ENCODE assay signal across 14 cellular contexts in genomic region chr2:172047486-172048194, GRCh38. TPM values are rescaled to one million over a fixed set of nuclear protein-coding genes. Genes with fewer than 3 reads are reported as not detected.
DNase-seq lines count a peak whose midpoint lies in the region; TF ChIP-seq lines count a peak whose summit lies in the region.
"Had no signal": no experiment of that assay in that cellular context is flagged by ENCODE, and none has a peak within 500 bp of the region (broad histone marks: within the 10 kb centered on the region; RNA-seq: fewer than 3 reads in every experiment).

No MANE protein-coding gene starts in this region.

- H4K20me1 ChIP-seq in H9 (ENCODE audit: control insufficient read depth, insufficient read depth, insufficient read length), result no peaks in the 10 kb centered on the region

- no peak for DNase-seq in H9
- peak; percentile 13 for DNase-seq in dedifferentiated amniotic fluid mesenchymal stem cell (ENCODE audit: extremely low spot score)
- peak; percentile 1 for DNase-seq in superior temporal gyrus (ENCODE audit: extremely low spot score)
- no peak for DNase-seq in ureter (ENCODE audit: low spot score)
- no peak for DNase-seq in chondrocyte (ENCODE audit: low spot score)
- DNase-seq: BE2C; GF-D8; NCI-H1105; NCI-H2081; NCI-H2171; NCI-H345; NCI-H524; NK-92 treated with Interleukin-12 subunit alpha and Interleukin-12 subunit beta, amount 100 ng/mL, for 24 hours had no signal

- H3K9me3 ChIP-seq in H9 (ENCODE audit: control insufficient read depth, low read depth, low read length), result no peaks in the 10 kb centered on the region
- H3K9me3 ChIP-seq: BE2C, HAP-1 had no signal

- H4K5ac ChIP-seq in H9 (ENCODE audit: insufficient read length, low read depth, low read length), result no peak overlapping the region

- no CpG with 5 or more reads among the region's 7 CpGs for WGBS in H9 (ENCODE audit: extremely low coverage, insufficient read length, low lambda C conversion rate)

- no peak overlapping the region for H3K14ac ChIP-seq in H9 (ENCODE audit: insufficient read depth, low read length)

- H3K23ac ChIP-seq in H9 (ENCODE audit: insufficient read length, low read depth, low read length), result no peak overlapping the region

- H3K27ac ChIP-seq in H9 (ENCODE audit: insufficient read length, low read depth, low read length), result no peak overlapping the region

- H2BK12ac ChIP-seq in H9 (ENCODE audit: insufficient read length, low read depth, low read length), result no peak overlapping the region

- H4K91ac ChIP-seq in H9 (ENCODE audit: insufficient read length, low read depth, low read length), result no peak overlapping the region

- no peaks in the 10 kb centered on the region for H3K23me2 ChIP-seq in H9 (ENCODE audit: insufficient read length, low read depth, low read length, poor library complexity, severe bottlenecking)

- H3K27me3 ChIP-seq in H9 (ENCODE audit: insufficient read depth, low read length), result no peaks in the 10 kb centered on the region
- H3K27me3 ChIP-seq: BE2C had no signal

- no peaks in the 10 kb centered on the region for H3K79me1 ChIP-seq in H9 (ENCODE audit: insufficient read depth, low read depth, low read length, poor library complexity, severe bottlenecking)

- H3K4me1 Mint-ChIP-seq in H9 (no peaks in the 10 kb centered on the region), chondrocyte (ENCODE audit: low read depth) (peaks cover 32% of the 10 kb centered on the region)

- H2AK5ac ChIP-seq in H9 (ENCODE audit: insufficient read length, low read length), result no peak overlapping the region

- H2AFZ ChIP-seq in H9 (ENCODE audit: low read length), result no peak overlapping the region

- no peaks in the 10 kb centered on the region for H3K79me2 ChIP-seq in H9 (ENCODE audit: insufficient read depth, low read length)

- H2BK120ac ChIP-seq in H9 (ENCODE audit: low read depth, low read length, poor library complexity, severe bottlenecking), result no peak overlapping the region

- H3K27ac Mint-ChIP-seq in H9 (peak overlapping the region; percentile 14 to 57 (median 41); a peak in 2 of 7 replicates), chondrocyte (ENCODE audit: unreplicated experiment) (no peak overlapping the region)

- no peak for TF ChIP-seq CTCF in H9 (conservative IDR thresholded peaks at IDR 0.05)
- no peak for TF ChIP-seq CTCF in chondrocyte (IDR thresholded peaks at IDR 0.05)

- H2BK5ac ChIP-seq in H9 (ENCODE audit: insufficient read length, low read length), result no peak overlapping the region

- no peaks in the 10 kb centered on the region for H3K36me3 Mint-ChIP-seq in H9 (ENCODE audit: insufficient read depth in 1 of 3, low read depth in 3 of 3)
- H3K36me3 Mint-ChIP-seq in chondrocyte (ENCODE audit: low read depth), result no peaks in the 10 kb centered on the region

- H4K8ac ChIP-seq in H9 (replicated peaks; ENCODE audit: insufficient read length, low read depth, low read length), result no peak overlapping the region

- H3K4me3 Mint-ChIP-seq in H9, result no peak overlapping the region
- H3K4me3 Mint-ChIP-seq in chondrocyte (ENCODE audit: unreplicated experiment), result no peak overlapping the region

- no peak overlapping the region for H2BK15ac ChIP-seq in H9 (ENCODE audit: low read depth, low read length)

- no peaks in the 10 kb centered on the region for H3K4me1 ChIP-seq in H9 (ENCODE audit: insufficient read depth, low read length)
- H3K4me1 ChIP-seq: BE2C had no signal

- H3K4me2 ChIP-seq in H9 (ENCODE audit: insufficient read depth, insufficient read length, low read length), result no peak overlapping the region

- H3K56ac ChIP-seq in H9 (ENCODE audit: insufficient read length, low read depth, low read length), result no peak overlapping the region

- no peak overlapping the region for H3K18ac ChIP-seq in H9 (ENCODE audit: insufficient read length, low read depth, low read length)

- no peak overlapping the region for H2BK20ac ChIP-seq in H9 (ENCODE audit: low read depth, low read length, poor library complexity, severe bottlenecking)

- H3K27me3 Mint-ChIP-seq in H9 (ENCODE audit: low read depth) (no peaks in the 10 kb centered on the region), chondrocyte (ENCODE audit: low read depth) (no peaks in the 10 kb centered on the region)

- H3K4ac ChIP-seq in H9 (ENCODE audit: low read depth, low read length), result no peak overlapping the region

- no peak overlapping the region for H3K9ac ChIP-seq in H9 (ENCODE audit: extremely low read depth, insufficient read length, low read length)

- no peak overlapping the region for H3T11ph ChIP-seq in H9 (ENCODE audit: low read length)

- H3K9me3 Mint-ChIP-seq in H9, result no peaks in the 10 kb centered on the region
- H3K9me3 Mint-ChIP-seq in chondrocyte (ENCODE audit: low read depth), result no peaks in the 10 kb centered on the region

RNA-seq across cellular contexts. Expression of gene DLX1, which starts 37.7 kb away (rescaled TPM):
- total RNA-seq in H9 (2021), result not detected in 2 replicates
- not detected for total RNA-seq in ureter
- total RNA-seq in chondrocyte, result 6.7 to 34.2 TPM (median 7.1 TPM) in 3 replicates

RNA-seq across cellular contexts. Expression of gene METAP1D, which starts 47.9 kb away (rescaled TPM):
- total RNA-seq in H9 (2021) (5.2 and 6.4 TPM in 2 replicates), ureter (15.4 TPM), chondrocyte (4.5 to 9.9 TPM (median 4.6 TPM) in 3 replicates)

RNA-seq across cellular contexts. Expression of gene DLX2, which starts 55.1 kb away (rescaled TPM):
- 0.42 TPM in 1 of 2 replicates, not detected in the other for total RNA-seq in H9 (2021)
- total RNA-seq in ureter, result not detected
- 5.2 to 29.1 TPM (median 5.7 TPM) in 3 replicates for total RNA-seq in chondrocyte

Comparison
In these comparisons a context has a peak if more than half of its experiments do, and no peak if none do; other contexts are left out.
1. DNase-seq: peak in dedifferentiated amniotic fluid mesenchymal stem cell (single experiment) and superior temporal gyrus (single experiment); none in H9 (single experiment), ureter (single experiment) and chondrocyte (single experiment).